ENCODE assay signal across 28 cellular contexts in genomic region chr3:53065841-53066480, GRCh38. TPM values are rescaled to one million over a fixed set of nuclear protein-coding genes. Genes with fewer than 3 reads are reported as not detected.
A peak's percentile ranks its signal among the peaks of the same experiment; 100 is the strongest.
DNase-seq lines count a peak whose midpoint lies in the region; ATAC-seq, FAIRE-seq and TF ChIP-seq lines count a peak whose summit lies in the region.
"Had no signal": no experiment of that assay in that cellular context is flagged by ENCODE, and none has a peak within 500 bp of the region (broad histone marks: within the 10 kb centered on the region; RNA-seq: fewer than 3 reads in every experiment).

No MANE protein-coding gene starts in this region.

- POLR2A ChIA-PET in HepG2 (lab: Yijun Ruan, JAX) (interaction anchor here (0.5 kb wide), 1 partner anchor 37 kb away, joined by 3 read pairs; no protein-coding TSS in a partner anchor), K562 (lab: Yijun Ruan, JAX) (interaction anchor here (1.0 kb wide), 1 partner anchor 197 kb away, joined by 3 read pairs; no protein-coding TSS in a partner anchor)

- intact Hi-C loops in HepG2 (cut with micrococcal nuclease; ENCODE audit: unreplicated experiment) (no loop called here), right lobe of liver (cut with DNase I) (no loop called here), K562 (cut with micrococcal nuclease) (no loop called here)

- no peak for TF ChIP-seq EP300 in HepG2 (IDR thresholded peaks at IDR 0.05; ENCODE audit: low read depth in 2 of 2, low read length in 2 of 2)
- TF ChIP-seq EP300 in HepG2 (CRISPR knock-in tag; IDR thresholded peaks at IDR 0.05; ENCODE audit: borderline replicate concordance) = no peak
- no peak for TF ChIP-seq EP300 in K562 (IDR thresholded peaks at IDR 0.05; ENCODE audit: low read length)

- H3K4me3 ChIP-seq in HepG2 (replicated peaks in 1 of 3; ENCODE audit: insufficient read depth in 1 of 3, low read depth in 2 of 3, low read length in 3 of 3) = no peak overlapping the region
- H3K4me3 ChIP-seq in right lobe of liver = no peak overlapping the region
- H3K4me3 ChIP-seq in K562 = no peak overlapping the region
- H3K4me3 ChIP-seq: ovary had no signal

- H3K27me3 ChIP-seq in HepG2 (ENCODE audit: control insufficient read depth in 1 of 2, insufficient read depth in 2 of 2, low read length in 2 of 2) = peaks cover 2 to 3% of the 10 kb centered on the region in 2 experiments; a peak in 3 of 5 replicates
- H3K27me3 ChIP-seq in right lobe of liver = no peaks in the 10 kb centered on the region
- H3K27me3 ChIP-seq in K562 (ENCODE audit: control insufficient read depth in 2 of 2, insufficient read depth in 2 of 2, low read length in 2 of 2) = no peaks in the 10 kb centered on the region
- H3K27me3 ChIP-seq: ovary had no signal

- 53% methylated on average over 7 of the region's 7 CpGs for WGBS in HepG2 (ENCODE audit: low lambda C conversion rate)
- WGBS in right lobe of liver (ENCODE audit: insufficient coverage, low coverage, low lambda C conversion rate, missing lambda C conversion rate) = 83% methylated on average over 7 of the region's 7 CpGs
- 51% methylated on average over 5 of the region's 7 CpGs for WGBS in K562 (ENCODE audit: insufficient coverage, low coverage, missing lambda C conversion rate)

- H3K36me3 ChIP-seq in HepG2 (replicated peaks in 1 of 2; ENCODE audit: control insufficient read depth in 1 of 2, insufficient read depth in 2 of 2, low read length in 2 of 2) = no peaks in the 10 kb centered on the region
- H3K36me3 ChIP-seq in right lobe of liver = no peaks in the 10 kb centered on the region
- H3K36me3 ChIP-seq in K562 (ENCODE audit: control insufficient read depth, insufficient read depth, low read length) = no peaks in the 10 kb centered on the region
- H3K36me3 ChIP-seq: ovary had no signal

- no peak overlapping the region for H3K27ac ChIP-seq in HepG2 (ENCODE audit: extremely low read length, insufficient read depth, low read length)
- no peak overlapping the region for H3K27ac ChIP-seq in right lobe of liver
- H3K27ac ChIP-seq in K562 (ENCODE audit: extremely low read depth, low read depth, low read length) = no peak overlapping the region
- H3K27ac ChIP-seq: C4-2B, ovary had no signal

- H4K20me1 ChIP-seq in HepG2 (ENCODE audit: insufficient read depth, low read length) = no peaks in the 10 kb centered on the region
- no peaks in the 10 kb centered on the region for H4K20me1 ChIP-seq in K562 (replicated peaks; ENCODE audit: control insufficient read depth, insufficient read depth, low read length)

- no peak for TF ChIP-seq RAD21 in HepG2 (CRISPR knock-in tag; IDR thresholded peaks at IDR 0.05)
- TF ChIP-seq RAD21 in K562 (CRISPR knock-in tag; conservative IDR thresholded peaks at IDR 0.05 in 1 of 2, IDR thresholded peaks at IDR 0.05 in 1 of 2) = no peak

- no peak for TF ChIP-seq CTCF in HepG2 (CRISPR knock-in tag; IDR thresholded peaks at IDR 0.05)
- TF ChIP-seq CTCF in right lobe of liver (IDR thresholded peaks at IDR 0.05) = no peak
- no peak for TF ChIP-seq CTCF in K562 (IDR thresholded peaks at IDR 0.05 in 2 of 3, conservative IDR thresholded peaks at IDR 0.05 in 1 of 3; ENCODE audit: insufficient read depth in 2 of 3, low read depth in 1 of 3, low read length in 3 of 3)

- BruUV-seq in HepG2 (replicated peaks; lab: Mats Ljungman, UMichigan) = no TSS peak
- no TSS peak for BruUV-seq in K562 (replicated peaks; lab: Mats Ljungman, UMichigan)

- ATAC-seq in HepG2 (peak; percentile 65), right lobe of liver (no peak), K562 (no peak), HG02623 (IDR thresholded peaks at IDR 0.05; ENCODE audit: unreplicated experiment) (no peak)
- ATAC-seq: effector memory CD8-positive, alpha-beta T cell; SK-N-SH treated with all-trans-retinoic acid at 6 μM for 48 hours had no signal

- H3K79me2 ChIP-seq in HepG2 (ENCODE audit: insufficient read depth, low read length) (no peaks in the 10 kb centered on the region), K562 (ENCODE audit: control insufficient read depth, insufficient read depth, low read length) (no peaks in the 10 kb centered on the region)

- no peaks in the 10 kb centered on the region for H3K9me1 ChIP-seq in K562 (ENCODE audit: control insufficient read depth, insufficient read depth, low read length)

- no peak overlapping the region for H3K9ac ChIP-seq in HepG2 (ENCODE audit: insufficient read depth, low read depth, low read length)
- H3K9ac ChIP-seq in K562 (ENCODE audit: insufficient read depth in 1 of 2, low read depth in 2 of 2, low read length in 2 of 2) = no peak overlapping the region

- H3K9me3 ChIP-seq in HepG2 (ENCODE audit: low read length) = no peaks in the 10 kb centered on the region
- H3K9me3 ChIP-seq in right lobe of liver = no peaks in the 10 kb centered on the region
- H3K9me3 ChIP-seq in K562 (replicated peaks; ENCODE audit: control insufficient read depth, insufficient read depth, low read depth, low read length) = no peaks in the 10 kb centered on the region
- H3K9me3 ChIP-seq: ovary had no signal

- H3K4me2 ChIP-seq in HepG2 (ENCODE audit: low read depth, low read length) = no peak overlapping the region
- no peak overlapping the region for H3K4me2 ChIP-seq in K562 (ENCODE audit: insufficient read depth, low read length)

- no peak overlapping the region for H2AFZ ChIP-seq in HepG2 (ENCODE audit: low read length)
- H2AFZ ChIP-seq in K562 (ENCODE audit: low read depth, low read length) = no peak overlapping the region

- TF ChIP-seq POLR2A in HepG2 (IDR thresholded peaks at IDR 0.05; ENCODE audit: insufficient read depth in 1 of 2, low read depth in 2 of 2, low read length in 2 of 2) (no peak), right lobe of liver (IDR thresholded peaks at IDR 0.05) (no peak), K562 (conservative IDR thresholded peaks at IDR 0.05) (no peak)

- FAIRE-seq in HepG2 (lab: Jason Lieb, UNC) (no peak), K562 (lab: Jason Lieb, UNC) (no peak)

- DNase-seq in DMS153 (lab: John Stamatoyannopoulos, UW) = peak; percentile 4
- no peak for DNase-seq in DMS153 treated with DMSO at 0.1 percent for 48 hours (lab: John Stamatoyannopoulos, UW; ENCODE audit: unreplicated experiment)
- DNase-seq in HepG2 (ENCODE audit: low spot score) = no peak
- no peak for DNase-seq in right lobe of liver
- DNase-seq in K562 (ENCODE audit: extremely low read depth in 1 of 4, low spot score in 3 of 4) = no peak
- no peak for DNase-seq in NAMALWA (ENCODE audit: low spot score)
- DNase-seq in RPMI8226 = no peak
- DNase-seq: 8988T; activated CD4-positive, alpha-beta memory T cell treated with anti-CD3 and anti-CD28 coated beads for 36 hours; activated CD4-positive, alpha-beta T cell treated with anti-CD3 and anti-CD28 coated beads for 1 hour; activated effector memory CD4-positive, alpha-beta T cell treated with Interleukin-2 at 50 U/mL for 16 hours; caudate nucleus; effector memory CD8-positive, alpha-beta T cell; erythroblast; glutamatergic neuron; KBM-7; NCI-H1092 treated with DMSO at 0.1 percent for 48 hours; NCI-H187 treated with DMSO at 0.1 percent for 48 hours; NCI-H446 treated with DMSO at 0.1 percent for 48 hours; nephron progenitor cell; NK-92 treated with Interleukin-12 subunit alpha and Interleukin-12 subunit beta, amount 100 ng/mL, for 24 hours; retina; stimulated activated CD4-positive, alpha-beta T cell treated with anti-CD3 and anti-CD28 coated beads, Interleukin-1b, Interleukin-23, amount 100 ng/mL, for 48 hours; stimulated activated naive CD4-positive, alpha-beta T cell treated with Interleukin-2 at 50 U/mL for 16 hours had no signal

- CTCF ChIA-PET in HepG2 (lab: Yijun Ruan, JAX; ENCODE audit: low intra/inter-chr PET ratio, low total read pairs) (no interaction called here), K562 (lab: Yijun Ruan, JAX; ENCODE audit: low intra/inter-chr PET ratio) (no interaction called here)

- no peaks in the 10 kb centered on the region for H3K4me1 ChIP-seq in HepG2 (ENCODE audit: insufficient read depth, low read length)
- H3K4me1 ChIP-seq in right lobe of liver = no peaks in the 10 kb centered on the region
- peaks cover 0 to 7% of the 10 kb centered on the region in 2 experiments; a peak in 2 of 5 replicates for H3K4me1 ChIP-seq in K562 (replicated peaks in 1 of 2; ENCODE audit: control insufficient read depth in 2 of 2, insufficient read depth in 2 of 2, low read length in 2 of 2)

- in situ Hi-C loops in HepG2 (cut with HindIII; ENCODE audit: extremely low pct_ligation_motif_present, low pct_unique_long_range_greater_than_20kb) = no loop called here
- in situ Hi-C loops in K562 (cut with MboI) = no loop called here

RNA-seq across cellular contexts. Expression of gene SFMBT1, which starts 20.1 kb away (rescaled TPM):
- total RNA-seq in HepG2 (2016; rRNA removed; fragmentation: Illumina TruSeq; extraction: Trizol) = 12.8 and 15.6 TPM in 2 replicates
- 8.9 and 9.3 TPM in 2 replicates for total RNA-seq in HepG2 (2016; cell fraction: cytosol; rRNA removed; fragmentation: Illumina TruSeq; extraction: Trizol; ENCODE audit: low read depth)
- 14.5 and 15.1 TPM in 2 replicates for total RNA-seq in HepG2 (2016; cell fraction: insoluble cytoplasmic fraction; rRNA removed; fragmentation: Illumina TruSeq; extraction: Trizol)
- total RNA-seq in HepG2 (2016; cell fraction: membrane; rRNA removed; fragmentation: Illumina TruSeq; extraction: Trizol) = 10.0 and 10.3 TPM in 2 replicates
- total RNA-seq in HepG2 (2016; cell fraction: nucleus; rRNA removed; fragmentation: Illumina TruSeq; extraction: Trizol) = 9.9 and 12.6 TPM in 2 replicates
- 3.8 and 4.0 TPM in 2 replicates for polyA plus RNA-seq in HepG2 (2011; rRNA removed)
- 2.9 and 3.8 TPM in 2 replicates for polyA plus RNA-seq in HepG2 (2011; cell fraction: cytosol; rRNA removed)
- 3.1 and 5.0 TPM in 2 replicates for polyA plus RNA-seq in HepG2 (2011; cell fraction: nucleus; rRNA removed)
- 3.3 TPM in 2 replicates for polyA plus RNA-seq in HepG2 (2012)
- polyA plus RNA-seq in HepG2 (2016; cell fraction: cytosol; fragmentation: Illumina TruSeq; extraction: Trizol; ENCODE audit: low read depth) = 1.5 TPM in 2 replicates
- polyA plus RNA-seq in HepG2 (2016; cell fraction: insoluble cytoplasmic fraction; fragmentation: Illumina TruSeq; extraction: Trizol; ENCODE audit: low read depth) = 9.8 and 11.0 TPM in 2 replicates
- 4.1 and 4.6 TPM in 2 replicates for polyA plus RNA-seq in HepG2 (2016; cell fraction: membrane; fragmentation: Illumina TruSeq; extraction: Trizol; ENCODE audit: low read depth)
- 9.0 and 10.5 TPM in 2 replicates for polyA plus RNA-seq in HepG2 (2016; cell fraction: nucleus; fragmentation: Illumina TruSeq; extraction: Trizol; ENCODE audit: insufficient read depth, low read depth)
- polyA minus RNA-seq in HepG2 (2011; rRNA and poly(A)+ RNA removed; ENCODE audit: low replicate concordance) = 13.9 and 50.6 TPM in 2 replicates
- polyA minus RNA-seq in HepG2 (2011; cell fraction: cytosol; rRNA and poly(A)+ RNA removed) = 5.8 and 10.0 TPM in 2 replicates
- polyA minus RNA-seq in HepG2 (2011; cell fraction: nucleus; rRNA and poly(A)+ RNA removed) = 13.1 and 13.9 TPM in 2 replicates
- total RNA-seq in right lobe of liver = 10 to 100 TPM in 4 of 6 experiments, 1 to 10 TPM in 2; 9.2 to 14.0 (median 10.7) TPM
- total RNA-seq in K562 (2011; cell fraction: chromatin; rRNA removed; ENCODE audit: low replicate concordance) = 9.9 and 14.6 TPM in 2 replicates
- total RNA-seq in K562 (2011; cell fraction: nucleolus; rRNA removed) = 3.7 and 5.5 TPM in 2 replicates
- 5.8 and 6.8 TPM in 2 replicates for total RNA-seq in K562 (2011; cell fraction: nucleoplasm; rRNA removed)
- total RNA-seq in K562 (2014; rRNA removed) = 3.4 and 7.2 TPM in 2 replicates
- total RNA-seq in K562 (2014; rRNA removed; fragmentation: Illumina TruSeq; extraction: Trizol) = 4.9 and 5.2 TPM in 2 replicates
- total RNA-seq in K562 (2015; rRNA removed; fragmentation: Illumina TruSeq; extraction: Trizol) = 4.6 and 5.7 TPM in 2 replicates
- total RNA-seq in K562 (2021) = 5.9 and 6.6 TPM in 2 replicates
- 3.7 and 3.8 TPM in 2 replicates for polyA plus RNA-seq in K562 (2011; rRNA removed)
- 1.4 and 3.6 TPM in 2 replicates for polyA plus RNA-seq in K562 (2011; cell fraction: cytosol; rRNA removed)
- 4.4 and 5.8 TPM in 2 replicates for polyA plus RNA-seq in K562 (2011; cell fraction: nucleus; rRNA removed)
- polyA plus RNA-seq in K562 (2012) = 3.3 and 3.8 TPM in 2 replicates
- polyA plus RNA-seq in K562 (2014; fragmentation: Illumina TruSeq; extraction: Trizol) = 3.2 and 3.3 TPM in 2 replicates
- polyA plus RNA-seq in K562 (2014; fragmentation: Nextera tagmentation; extraction: Ambion mirVana) = 1 to 10 TPM in 1 of 2 experiments, under 1 TPM in 1; 0.76 to 1.4 TPM
- polyA plus RNA-seq in K562 (2014; rRNA removed) = 3.6 and 3.9 TPM in 2 replicates
- polyA minus RNA-seq in K562 (2011; rRNA and poly(A)+ RNA removed) = 11.0 and 11.2 TPM in 2 replicates
- 4.4 and 7.1 TPM in 2 replicates for polyA minus RNA-seq in K562 (2011; cell fraction: cytosol; rRNA and poly(A)+ RNA removed)
- 4.2 and 7.0 TPM in 2 replicates for polyA minus RNA-seq in K562 (2011; cell fraction: nucleus; rRNA and poly(A)+ RNA removed)
